In genomic region chr12:98106201-98106600, GRCh38 we compare ENCODE assay signal across 15 cellular contexts.
DNase-seq lines count a peak whose midpoint lies in the region; ATAC-seq and TF ChIP-seq lines count a peak whose summit lies in the region.
"Had no signal": no experiment of that assay in that cellular context is flagged by ENCODE, and none has a peak within 500 bp of the region (broad histone marks: within the 10 kb centered on the region; RNA-seq: fewer than 3 reads in every experiment).

No MANE protein-coding gene starts in this region.

- H3K4me1 Mint-ChIP-seq in mesothelial cell of epicardium (peaks cover 31% of the 10 kb centered on the region), progenitor cell of endocrine pancreas (ENCODE audit: low read depth) (peaks cover 2% of the 10 kb centered on the region)
- H3K4me1 Mint-ChIP-seq: CD14-positive monocyte had no signal

- TF ChIP-seq CTCF in mesothelial cell of epicardium (IDR thresholded peaks at IDR 0.05; ENCODE audit: unreplicated experiment) (no peak), progenitor cell of endocrine pancreas (IDR thresholded peaks at IDR 0.05; ENCODE audit: unreplicated experiment) (no peak)

- DNase-seq in NCI-H82 (lab: John Stamatoyannopoulos, UW) (peak; percentile 29), NCI-H82 treated with DMSO at 0.1 percent for 48 hours (lab: John Stamatoyannopoulos, UW; ENCODE audit: unreplicated experiment) (no peak), mesothelial cell of epicardium (ENCODE audit: low spot score in 2 of 2, unreplicated experiment in 2 of 2) (no peak), progenitor cell of endocrine pancreas (ENCODE audit: low spot score, unreplicated experiment) (no peak), GM19240 (ENCODE audit: insufficient read length, low spot score) (no peak)
- DNase-seq: CD8-positive, alpha-beta T cell; COR-L47; DMS153; DMS79 treated with DMSO at 0.1 percent for 48 hours; EL; HCEC 1CT; HFFc6 had no signal

- H3K9me3 Mint-ChIP-seq in mesothelial cell of epicardium, result no peaks in the 10 kb centered on the region
- H3K9me3 Mint-ChIP-seq in progenitor cell of endocrine pancreas (ENCODE audit: low read depth), result no peaks in the 10 kb centered on the region
- H3K9me3 Mint-ChIP-seq: CD8-positive, alpha-beta T cell had no signal

- H3K27me3 Mint-ChIP-seq in mesothelial cell of epicardium (ENCODE audit: low read depth), result no peaks in the 10 kb centered on the region
- H3K27me3 Mint-ChIP-seq in progenitor cell of endocrine pancreas, result no peaks in the 10 kb centered on the region

- peak overlapping the region; percentile 5 for H3K27ac Mint-ChIP-seq in mesothelial cell of epicardium
- peak overlapping the region; percentile 0 for H3K27ac Mint-ChIP-seq in progenitor cell of endocrine pancreas
- H3K27ac Mint-ChIP-seq: CD14-positive monocyte; CD8-positive, alpha-beta T cell; HFFc6 had no signal

- H3K4me3 Mint-ChIP-seq in mesothelial cell of epicardium, result no peak overlapping the region
- no peak overlapping the region for H3K4me3 Mint-ChIP-seq in progenitor cell of endocrine pancreas (ENCODE audit: low read depth)
- H3K4me3 Mint-ChIP-seq: CD14-positive monocyte; CD8-positive, alpha-beta T cell; HFFc6 had no signal

- no peaks in the 10 kb centered on the region for H3K36me3 Mint-ChIP-seq in mesothelial cell of epicardium
- H3K36me3 Mint-ChIP-seq in progenitor cell of endocrine pancreas (ENCODE audit: insufficient read depth), result no peaks in the 10 kb centered on the region
- H3K36me3 Mint-ChIP-seq: CD14-positive monocyte; CD8-positive, alpha-beta T cell had no signal

- ATAC-seq in GM21619 (IDR thresholded peaks at IDR 0.05; ENCODE audit: unreplicated experiment), result no peak
- ATAC-seq in GM18870 (IDR thresholded peaks at IDR 0.05; ENCODE audit: unreplicated experiment), result no peak
- ATAC-seq: CD8-positive, alpha-beta T cell had no signal
